Comparison of ENCODE assay signal across 8 cellular contexts in the genomic region with DNA sequence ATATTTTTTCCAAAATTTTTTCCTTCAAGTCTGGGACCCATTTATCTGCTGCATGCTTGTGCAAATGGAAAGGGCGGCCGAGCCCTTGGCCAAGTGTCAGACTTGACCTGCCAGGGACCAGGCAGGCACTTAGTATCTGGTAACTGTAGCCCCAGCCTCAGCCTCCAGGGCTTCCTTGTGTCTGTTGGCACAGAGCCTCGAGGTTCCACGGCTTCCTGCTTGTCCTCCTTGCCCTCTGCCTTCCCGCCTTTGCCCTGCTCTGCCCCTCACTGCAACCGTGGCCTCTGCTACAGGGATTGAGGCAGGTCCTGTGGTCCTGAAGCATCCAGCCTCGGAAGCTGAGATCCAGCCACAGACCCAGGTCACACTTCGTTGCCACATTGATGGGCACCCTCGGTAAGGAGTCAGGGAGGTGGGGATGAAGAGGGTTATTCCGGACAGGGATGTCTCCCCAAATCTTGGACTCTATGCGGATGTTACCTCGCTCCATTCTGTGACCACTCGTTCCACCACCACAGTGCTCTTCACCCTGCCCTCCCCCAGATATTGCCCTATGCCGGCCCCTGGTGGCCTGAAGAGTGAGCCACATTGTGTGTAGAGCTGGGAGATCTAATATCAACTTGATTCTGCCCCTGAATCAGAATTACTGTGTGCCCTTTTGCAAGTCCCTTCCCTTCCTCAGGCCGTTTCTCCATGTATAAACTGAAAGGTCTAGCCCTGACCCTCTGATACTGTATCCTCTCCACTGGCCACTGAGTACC. TPM values are rescaled to one million over a fixed set of nuclear protein-coding genes. Genes with fewer than 3 reads are reported as not detected.
DNase-seq lines count a peak whose midpoint lies in the region; ATAC-seq, FAIRE-seq and TF ChIP-seq lines count a peak whose summit lies in the region.

No MANE protein-coding gene starts in this region.

- TF ChIP-seq EP300 in Ishikawa (IDR thresholded peaks at IDR 0.05; ENCODE audit: borderline replicate concordance) = no peak

- no peaks in the 10 kb centered on the region for H3K9me3 Mint-ChIP-seq in activated T-helper 17 cell treated with anti-CD3 and anti-CD28 coated beads, Interleukin-2, amount 50 U/mL, for 72 hours

- no peak overlapping the region for H3K27ac Mint-ChIP-seq in activated T-helper 17 cell treated with anti-CD3 and anti-CD28 coated beads, Interleukin-2, amount 50 U/mL, for 72 hours

- no peaks in the 10 kb centered on the region for H3K9me3 ChIP-seq in keratinocyte (ENCODE audit: control insufficient read depth, low read depth, low read length)

- H3K4me1 ChIP-seq in keratinocyte (ENCODE audit: control insufficient read depth, extremely low read depth, insufficient read depth, low read length) = peaks cover 2% of the 10 kb centered on the region

- dilution Hi-C loops in keratinocyte (cut with MboI; ENCODE audit: extremely low pct_ligation_motif_present, low sequenced_read_pairs) = no loop called here

- no peaks in the 10 kb centered on the region for H4K20me1 ChIP-seq in keratinocyte (ENCODE audit: control insufficient read depth, extremely low read depth, insufficient read depth, low read length)

- H3K9ac ChIP-seq in keratinocyte (ENCODE audit: control insufficient read depth, extremely low read depth, insufficient read depth, low read length) = no peak overlapping the region

- peaks cover 8% of the 10 kb centered on the region for H3K27me3 Mint-ChIP-seq in activated T-helper 17 cell treated with anti-CD3 and anti-CD28 coated beads, Interleukin-2, amount 50 U/mL, for 72 hours

- no peak overlapping the region for H3K4me2 ChIP-seq in keratinocyte (ENCODE audit: control insufficient read depth, extremely low read depth, insufficient read depth, low read depth, low read length)

- H3K79me2 ChIP-seq in keratinocyte (ENCODE audit: control insufficient read depth, insufficient read depth, low read length) = peaks cover 48% of the 10 kb centered on the region

- peak; percentile 42 for ATAC-seq in activated T-helper 17 cell treated with anti-CD3 and anti-CD28 coated beads, Interleukin-2, amount 50 U/mL, for 72 hours (replicated peaks)
- ATAC-seq in HG03460 (IDR thresholded peaks at IDR 0.05; ENCODE audit: unreplicated experiment) = no peak
- no peak for ATAC-seq in GM18511 (IDR thresholded peaks at IDR 0.05; ENCODE audit: unreplicated experiment)

- H3K36me3 Mint-ChIP-seq in activated T-helper 17 cell treated with anti-CD3 and anti-CD28 coated beads, Interleukin-2, amount 50 U/mL, for 72 hours (ENCODE audit: low read depth) = no peaks in the 10 kb centered on the region

- H3K4me3 ChIP-seq in keratinocyte (ENCODE audit: control insufficient read depth in 2 of 3, extremely low read depth in 1 of 3, insufficient read depth in 2 of 3, low read depth in 1 of 3, low read length in 3 of 3) = no peak overlapping the region

- no peak overlapping the region for H3K27ac ChIP-seq in keratinocyte (ENCODE audit: control insufficient read depth, insufficient read depth, low read length)

- FAIRE-seq in keratinocyte (lab: Jason Lieb, UNC) = no peak

- no peaks in the 10 kb centered on the region for H3K27me3 ChIP-seq in keratinocyte (ENCODE audit: control insufficient read depth, extremely low read depth, insufficient read depth, low read length)

- TF ChIP-seq RAD21 in Ishikawa (IDR thresholded peaks at IDR 0.05; ENCODE audit: low read depth) = peak; percentile 42

- H3K9me1 ChIP-seq in keratinocyte (ENCODE audit: control insufficient read depth, extremely low read depth, insufficient read depth, low read length) = no peaks in the 10 kb centered on the region

- H3K4me3 Mint-ChIP-seq in activated T-helper 17 cell treated with anti-CD3 and anti-CD28 coated beads, Interleukin-2, amount 50 U/mL, for 72 hours = no peak overlapping the region

- no peaks in the 10 kb centered on the region for H3K4me1 Mint-ChIP-seq in activated T-helper 17 cell treated with anti-CD3 and anti-CD28 coated beads, Interleukin-2, amount 50 U/mL, for 72 hours

- TF ChIP-seq CTCF in keratinocyte (optimal IDR thresholded peaks at IDR 0.05 in 1 of 3, IDR thresholded peaks at IDR 0.05 in 1 of 3, conservative IDR thresholded peaks at IDR 0.05 in 1 of 3; ENCODE audit: extremely low read depth in 1 of 3, insufficient read depth in 2 of 3, low read length in 3 of 3) = peak; percentile 48 to 76 (median 76)

- H3K36me3 ChIP-seq in keratinocyte (ENCODE audit: control insufficient read depth in 2 of 2, extremely low read depth in 1 of 2, insufficient read depth in 2 of 2, low read length in 2 of 2) = peaks cover 20 to 26% of the 10 kb centered on the region in 2 experiments

- DNase-seq in DMS79 (lab: John Stamatoyannopoulos, UW) = peak; percentile 23
- no peak for DNase-seq in keratinocyte (ENCODE audit: low read depth, low spot score)
- no peak for DNase-seq in GF-D8 (lab: John Stamatoyannopoulos, UW)
- DNase-seq in hypothalamus (lab: John Stamatoyannopoulos, UW) = no peak

- H2AFZ ChIP-seq in keratinocyte (ENCODE audit: control insufficient read depth, low read length) = no peak overlapping the region

TF ChIP-seq in Ishikawa, 13 proteins besides CTCF, POLR2A, EP300 and RAD21 (continues in another document):
- TF ChIP-seq FOXM1 (IDR thresholded peaks at IDR 0.05; ENCODE audit: borderline replicate concordance, low read depth) (no peak), TAF1 (IDR thresholded peaks at IDR 0.05; ENCODE audit: low read depth) (no peak), NFIC (IDR thresholded peaks at IDR 0.05) (no peak), CREB1 (IDR thresholded peaks at IDR 0.05; ENCODE audit: low read depth) (no peak), MAX (IDR thresholded peaks at IDR 0.05) (no peak), CEBPB (IDR thresholded peaks at IDR 0.05) (no peak), ZBTB7A (IDR thresholded peaks at IDR 0.05; ENCODE audit: low read depth) (no peak)
- TF ChIP-seq, protein P1, sequence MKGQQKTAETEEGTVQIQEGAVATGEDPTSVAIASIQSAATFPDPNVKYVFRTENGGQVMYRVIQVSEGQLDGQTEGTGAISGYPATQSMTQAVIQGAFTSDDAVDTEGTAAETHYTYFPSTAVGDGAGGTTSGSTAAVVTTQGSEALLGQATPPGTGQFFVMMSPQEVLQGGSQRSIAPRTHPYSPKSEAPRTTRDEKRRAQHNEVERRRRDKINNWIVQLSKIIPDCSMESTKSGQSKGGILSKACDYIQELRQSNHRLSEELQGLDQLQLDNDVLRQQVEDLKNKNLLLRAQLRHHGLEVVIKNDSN (IDR thresholded peaks at IDR 0.05) = no peak

RNA-seq across cellular contexts. Expression of gene SRF, which starts 41.5 kb away (rescaled TPM):
- 10 to 100 TPM; 36.2 to 63.4 TPM for total RNA-seq in activated T-helper 17 cell treated with anti-CD3 and anti-CD28 coated beads, Interleukin-2, amount 50 U/mL, for 72 hours
- polyA plus RNA-seq in keratinocyte = 26.0 to 39.2 TPM (median 28.5 TPM) in 3 replicates
- polyA plus RNA-seq in keratinocyte (2011; ENCODE audit: low read depth) = 1.7 TPM
- polyA plus RNA-seq in keratinocyte (2011; cell fraction: cytosol; rRNA removed) = 26.7 and 39.0 TPM in 2 replicates
- polyA plus RNA-seq in keratinocyte (2011; cell fraction: nucleus; rRNA removed) = 36.4 and 40.4 TPM in 2 replicates
- 14.9 and 28.2 TPM in 2 replicates for polyA plus RNA-seq in keratinocyte (2012; ENCODE audit: low replicate concordance)
- polyA minus RNA-seq in keratinocyte = 41.7 to 91.8 TPM (median 51.9 TPM) in 3 replicates
- 43.2 TPM for polyA minus RNA-seq in keratinocyte (2011; cell fraction: cytosol; rRNA and poly(A)+ RNA removed)
- 21.7 and 24.4 TPM in 2 replicates for polyA minus RNA-seq in keratinocyte (2011; cell fraction: nucleus; rRNA and poly(A)+ RNA removed)

RNA-seq across cellular contexts. Expression of gene CUL9, which starts 52.4 kb away (rescaled TPM):
- total RNA-seq in activated T-helper 17 cell treated with anti-CD3 and anti-CD28 coated beads, Interleukin-2, amount 50 U/mL, for 72 hours = 10 to 100 TPM; 40.7 to 44.9 TPM
- 19.0 to 23.0 TPM (median 21.6 TPM) in 3 replicates for polyA plus RNA-seq in keratinocyte
- 92.8 TPM for polyA plus RNA-seq in keratinocyte (2011; ENCODE audit: low read depth)
- 7.7 and 10.8 TPM in 2 replicates for polyA plus RNA-seq in keratinocyte (2011; cell fraction: cytosol; rRNA removed)
- polyA plus RNA-seq in keratinocyte (2011; cell fraction: nucleus; rRNA removed) = 167 and 182 TPM in 2 replicates
- polyA plus RNA-seq in keratinocyte (2012; ENCODE audit: low replicate concordance) = 21.1 and 53.9 TPM in 2 replicates
- 28.1 to 39.9 TPM (median 28.5 TPM) in 3 replicates for polyA minus RNA-seq in keratinocyte
- polyA minus RNA-seq in keratinocyte (2011; cell fraction: cytosol; rRNA and poly(A)+ RNA removed) = 10.2 TPM
- polyA minus RNA-seq in keratinocyte (2011; cell fraction: nucleus; rRNA and poly(A)+ RNA removed) = 41.5 and 43.8 TPM in 2 replicates

RNA-seq across cellular contexts. Expression of gene PTK7, which starts 53.5 kb away (rescaled TPM):
- total RNA-seq in activated T-helper 17 cell treated with anti-CD3 and anti-CD28 coated beads, Interleukin-2, amount 50 U/mL, for 72 hours = 1 to 10 TPM in 1 of 2 donors, under 1 TPM in 1; 0.56 to 1.0 TPM
- 58.8 to 88.8 TPM (median 81.0 TPM) in 3 replicates for polyA plus RNA-seq in keratinocyte
- polyA plus RNA-seq in keratinocyte (2011; ENCODE audit: low read depth) = 20.5 TPM
- polyA plus RNA-seq in keratinocyte (2011; cell fraction: cytosol; rRNA removed) = 21.2 and 28.8 TPM in 2 replicates
- 174 and 213 TPM in 2 replicates for polyA plus RNA-seq in keratinocyte (2011; cell fraction: nucleus; rRNA removed)
- polyA plus RNA-seq in keratinocyte (2012; ENCODE audit: low replicate concordance) = 65.4 and 87.7 TPM in 2 replicates
- 137 to 183 TPM (median 148 TPM) in 3 replicates for polyA minus RNA-seq in keratinocyte
- polyA minus RNA-seq in keratinocyte (2011; cell fraction: cytosol; rRNA and poly(A)+ RNA removed) = 114 TPM
- 207 and 218 TPM in 2 replicates for polyA minus RNA-seq in keratinocyte (2011; cell fraction: nucleus; rRNA and poly(A)+ RNA removed)
